1 cellular context compared by ENCODE assay signal in genomic region chr4:185235480-185236154, GRCh38.
TF ChIP-seq lines count a peak whose summit lies in the region.

No MANE protein-coding gene starts in this region.

TF ChIP-seq in HepG2, 621 proteins besides CTCF, POLR2A, EP300 and RAD21 (continued from another document and continues in another):
- TF ChIP-seq UBTF (CRISPR knock-in tag; IDR thresholded peaks at IDR 0.05) (0 out of 2 replicates have a peak, but pooled peaks have one; percentile 29), XRCC5 (optimal IDR thresholded peaks at IDR 0.05; ENCODE audit: low read length) (peak; percentile 33), MIXL1 (CRISPR knock-in tag; IDR thresholded peaks at IDR 0.05) (peak; percentile 91), FOXA1 (IDR thresholded peaks at IDR 0.05) (no peak), FOXA1 (CRISPR knock-in tag; IDR thresholded peaks at IDR 0.05) (peak; percentile 45; the same call in 1 of the 2 replicates), STAT5B (CRISPR knock-in tag; IDR thresholded peaks at IDR 0.05) (no peak), RARA (CRISPR knock-in tag; IDR thresholded peaks at IDR 0.05) (peak; percentile 76), FOXJ3 (CRISPR knock-in tag; IDR thresholded peaks at IDR 0.05; ENCODE audit: borderline replicate concordance) (peak; percentile 38; the same call in 1 of the 2 replicates), ZGPAT (CRISPR knock-in tag; IDR thresholded peaks at IDR 0.05) (0 out of 2 replicates have a peak, but pooled peaks have one; percentile 54), TBX2 (CRISPR knock-in tag; IDR thresholded peaks at IDR 0.05; ENCODE audit: borderline replicate concordance) (peak; percentile 92), HDAC2 (CRISPR knock-in tag; IDR thresholded peaks at IDR 0.05) (peak; percentile 13; the same call in 1 of the 2 replicates), SOX6 (IDR thresholded peaks at IDR 0.05) (no peak), SOX6 (CRISPR knock-in tag; IDR thresholded peaks at IDR 0.05) (peak; percentile 77), TBX3 (IDR thresholded peaks at IDR 0.05; ENCODE audit: borderline replicate concordance) (peak; percentile 79; the same call in 1 of the 2 replicates), REST (IDR thresholded peaks at IDR 0.05; ENCODE audit: borderline replicate concordance in 1 of 2, low read depth in 1 of 2, low read length in 2 of 2) (0 out of 4 replicates have a peak, but pooled peaks of 1 of the 2 experiments have one; percentile 13), SALL1 (CRISPR knock-in tag; IDR thresholded peaks at IDR 0.05) (peak; percentile 52; the same call in 1 of the 2 replicates), ZNF770 (CRISPR knock-in tag; IDR thresholded peaks at IDR 0.05) (peak; percentile 70), E2F1 (CRISPR knock-in tag; IDR thresholded peaks at IDR 0.05) (no peak), PHF21A (CRISPR knock-in tag; IDR thresholded peaks at IDR 0.05) (peak; percentile 65), ZNF530 (CRISPR knock-in tag; IDR thresholded peaks at IDR 0.05; ENCODE audit: low read depth) (no peak), POGZ (CRISPR knock-in tag; IDR thresholded peaks at IDR 0.05) (0 out of 2 replicates have a peak, but pooled peaks have one; percentile 40), HMG20A (CRISPR knock-in tag; IDR thresholded peaks at IDR 0.05; ENCODE audit: borderline replicate concordance) (peak; percentile 45; the same call in 1 of the 2 replicates), ZNF3 (CRISPR knock-in tag; IDR thresholded peaks at IDR 0.05) (no peak), ZBTB38 (CRISPR knock-in tag; IDR thresholded peaks at IDR 0.05) (peak; percentile 44; the same call in 1 of the 2 replicates), ELF3 (CRISPR knock-in tag; IDR thresholded peaks at IDR 0.05) (peak; percentile 56; the same call in 1 of the 2 replicates), ZNF510 (CRISPR knock-in tag; IDR thresholded peaks at IDR 0.05; ENCODE audit: low read depth) (no peak), ARID3A (IDR thresholded peaks at IDR 0.05; ENCODE audit: low read depth, low read length) (peak; percentile 76; the same call in 1 of the 2 replicates), MXI1 (IDR thresholded peaks at IDR 0.05; ENCODE audit: borderline replicate concordance, low read depth, low read length) (peak; percentile 46; the same call in 1 of the 3 replicates), PPARG (CRISPR knock-in tag; conservative IDR thresholded peaks at IDR 0.05) (peak; percentile 53; the same call in 1 of the 2 replicates), DPF2 (CRISPR knock-in tag; IDR thresholded peaks at IDR 0.05; ENCODE audit: borderline replicate concordance, low read depth) (0 out of 2 replicates have a peak, but pooled peaks have one; percentile 18), GTF3A (CRISPR knock-in tag; conservative IDR thresholded peaks at IDR 0.05) (no peak), ZNF496 (CRISPR knock-in tag; IDR thresholded peaks at IDR 0.05; ENCODE audit: insufficient replicate concordance) (no peak), POLR2AphosphoS5 (IDR thresholded peaks at IDR 0.05; ENCODE audit: low read depth, low read length) (no peak), TCF7 (IDR thresholded peaks at IDR 0.05; ENCODE audit: low read depth) (peak; percentile 49), FOXO1 (CRISPR knock-in tag; IDR thresholded peaks at IDR 0.05) (peak; percentile 35; the same call in 1 of the 2 replicates), MAZ (IDR thresholded peaks at IDR 0.05; ENCODE audit: borderline replicate concordance, low read depth, low read length) (0 out of 2 replicates have a peak, but pooled peaks have one; percentile 31), MAZ (CRISPR knock-in tag; IDR thresholded peaks at IDR 0.05; ENCODE audit: low read depth) (no peak), ZC3H13 (CRISPR knock-in tag; IDR thresholded peaks at IDR 0.05) (no peak), ERF (CRISPR knock-in tag; IDR thresholded peaks at IDR 0.05) (peak; percentile 46; the same call in 1 of the 2 replicates), ZNF44 (CRISPR knock-in tag; IDR thresholded peaks at IDR 0.05) (no peak), FOXP1 (IDR thresholded peaks at IDR 0.05) (peak; percentile 90), FOXP1 (CRISPR knock-in tag; IDR thresholded peaks at IDR 0.05) (peak; percentile 88), NCOA2 (CRISPR knock-in tag; IDR thresholded peaks at IDR 0.05) (0 out of 2 replicates have a peak, but pooled peaks have one; percentile 16), BHLHE40 (IDR thresholded peaks at IDR 0.05; ENCODE audit: low read length) (0 out of 2 replicates have a peak, but pooled peaks have one; percentile 15), ZNF709 (CRISPR knock-in tag; IDR thresholded peaks at IDR 0.05) (peak; percentile 63; the same call in 1 of the 2 replicates), ZNF138 (CRISPR knock-in tag; IDR thresholded peaks at IDR 0.05; ENCODE audit: low read depth) (no peak), JARID2 (CRISPR knock-in tag; IDR thresholded peaks at IDR 0.05; ENCODE audit: insufficient replicate concordance) (no peak), MAFK (conservative IDR thresholded peaks at IDR 0.05 in 1 of 2, IDR thresholded peaks at IDR 0.05 in 1 of 2; ENCODE audit: low read length in 2 of 2) (no peak), RFX1 (IDR thresholded peaks at IDR 0.05) (peak; percentile 57), YEATS4 (CRISPR knock-in tag; IDR thresholded peaks at IDR 0.05; ENCODE audit: borderline replicate concordance) (peak; percentile 36; the same call in 1 of the 2 replicates), CEBPB (IDR thresholded peaks at IDR 0.05; ENCODE audit: borderline replicate concordance, low read depth, low read length) (no peak), RXRB (CRISPR knock-in tag; IDR thresholded peaks at IDR 0.05; ENCODE audit: borderline replicate concordance) (peak; percentile 54), ZNF598 (CRISPR knock-in tag; IDR thresholded peaks at IDR 0.05; ENCODE audit: borderline replicate concordance) (no peak), RFX3 (CRISPR knock-in tag; IDR thresholded peaks at IDR 0.05) (peak; percentile 48; the same call in 1 of the 2 replicates), ARID4A (CRISPR knock-in tag; IDR thresholded peaks at IDR 0.05; ENCODE audit: borderline replicate concordance) (peak; percentile 45; the same call in 1 of the 2 replicates)
